29 cellular contexts compared by ENCODE assay signal in genomic region chr3:57933589-57933988, GRCh38.
"Had no signal": no experiment of that assay in that cellular context is flagged by ENCODE, and none has a peak within 500 bp of the region (broad histone marks: within the 10 kb centered on the region; RNA-seq: fewer than 3 reads in every experiment).

No MANE protein-coding gene starts in this region.

- H3K36me3 ChIP-seq: breast epithelium had no signal

- H3K27me3 ChIP-seq: breast epithelium, MG63 had no signal

- H3K4me1 Mint-ChIP-seq: activated CD4-positive, alpha-beta memory T cell treated with anti-CD3 and anti-CD28 coated beads, Interleukin-2, amount 10 ng/mL, durations not matched to agents 7 days and 5 days; activated CD4-positive, alpha-beta T cell treated with anti-CD3 and anti-CD28 coated beads for 36 hours; activated naive CD4-positive, alpha-beta T cell treated with anti-CD3 and anti-CD28 coated beads, Interleukin-2, amount 10 ng/mL, durations not matched to agents 7 days and 5 days; activated naive CD8-positive, alpha-beta T cell treated with anti-CD3 and anti-CD28 coated beads for 36 hours had no signal

- H3K4me3 Mint-ChIP-seq: activated CD4-positive, alpha-beta memory T cell treated with anti-CD3 and anti-CD28 coated beads, Interleukin-2, amount 10 ng/mL, durations not matched to agents 7 days and 5 days; activated CD4-positive, alpha-beta T cell treated with anti-CD3 and anti-CD28 coated beads for 36 hours; activated naive CD4-positive, alpha-beta T cell treated with anti-CD3 and anti-CD28 coated beads, Interleukin-2, amount 10 ng/mL, durations not matched to agents 7 days and 5 days; activated naive CD8-positive, alpha-beta T cell treated with anti-CD3 and anti-CD28 coated beads for 36 hours had no signal

- H3K27ac Mint-ChIP-seq: activated CD4-positive, alpha-beta memory T cell treated with anti-CD3 and anti-CD28 coated beads, Interleukin-2, amount 10 ng/mL, durations not matched to agents 7 days and 5 days; activated CD4-positive, alpha-beta T cell treated with anti-CD3 and anti-CD28 coated beads for 36 hours; activated naive CD4-positive, alpha-beta T cell treated with anti-CD3 and anti-CD28 coated beads, Interleukin-2, amount 10 ng/mL, durations not matched to agents 7 days and 5 days; activated naive CD8-positive, alpha-beta T cell treated with anti-CD3 and anti-CD28 coated beads for 36 hours; activated T-helper 2 cell treated with anti-CD3 and anti-CD28 coated beads, Interferon-gamma antibody, Interleukin-2, Interleukin-4, amounts not matched to agents 10 μg/mL and 5 μg/mL and 100 μg/mL, durations not matched to agents 14 hours and 24 hours and 36 hours had no signal

- H3K9me3 ChIP-seq: breast epithelium, MG63 had no signal

- ATAC-seq: activated CD4-positive, alpha-beta T cell treated with anti-CD3 and anti-CD28 coated beads for 36 hours; Right ventricle myocardium inferior had no signal

- H3K27me3 Mint-ChIP-seq: activated CD4-positive, alpha-beta memory T cell treated with anti-CD3 and anti-CD28 coated beads, Interleukin-2, amount 10 ng/mL, durations not matched to agents 7 days and 5 days; activated CD4-positive, alpha-beta T cell treated with anti-CD3 and anti-CD28 coated beads for 36 hours; activated naive CD4-positive, alpha-beta T cell treated with anti-CD3 and anti-CD28 coated beads, Interleukin-2, amount 10 ng/mL, durations not matched to agents 7 days and 5 days; activated naive CD8-positive, alpha-beta T cell treated with anti-CD3 and anti-CD28 coated beads for 36 hours had no signal

- H3K4me1 ChIP-seq: breast epithelium had no signal

- H3K9me3 Mint-ChIP-seq: activated CD4-positive, alpha-beta memory T cell treated with anti-CD3 and anti-CD28 coated beads, Interleukin-2, amount 10 ng/mL, durations not matched to agents 7 days and 5 days; activated naive CD4-positive, alpha-beta T cell treated with anti-CD3 and anti-CD28 coated beads, Interleukin-2, amount 10 ng/mL, durations not matched to agents 7 days and 5 days; activated naive CD8-positive, alpha-beta T cell treated with anti-CD3 and anti-CD28 coated beads for 36 hours; activated T-helper 2 cell treated with anti-CD3 and anti-CD28 coated beads, Interferon-gamma antibody, Interleukin-2, Interleukin-4, amounts not matched to agents 10 μg/mL and 5 μg/mL and 100 μg/mL, durations not matched to agents 14 hours and 24 hours and 36 hours had no signal

- DNase-seq: activated CD4-positive, alpha-beta memory T cell treated with anti-CD3 and anti-CD28 coated beads, Interleukin-2, amount 10 ng/mL, durations not matched to agents 7 days and 5 days; activated CD4-positive, alpha-beta T cell treated with anti-CD3 and anti-CD28 coated beads for 36 hours; activated CD4-positive, alpha-beta T cell treated with anti-CD3 and anti-CD28 coated beads, Interleukin-2, amount 50 U/mL, for 1 hour; activated gamma-delta T cell treated with Interleukin-2 at 50 U/mL for 16 hours; activated naive CD4-positive, alpha-beta T cell treated with anti-CD3 and anti-CD28 coated beads, Interleukin-2, amount 10 ng/mL, durations not matched to agents 7 days and 5 days; activated naive CD8-positive, alpha-beta T cell treated with anti-CD3 and anti-CD28 coated beads for 36 hours; activated T-cell treated with anti-CD3 and anti-CD28 coated beads for 4 hours; activated T-cell treated with anti-CD3 and anti-CD28 coated beads, Interleukin-2, amount 50 U/mL, for 48 hours; anterior cingulate cortex; caudate nucleus; MG63; MV-4-11; NCI-H1092 treated with DMSO at 0.1 percent for 48 hours; NCI-H1417 treated with DMSO at 0.1 percent for 48 hours; NCI-H1694; NCI-H2029; NCI-H2107; NCI-H2171 treated with DMSO at 0.1 percent for 48 hours; NCI-H345; NCI-H510A; NCI-H526 treated with DMSO at 0.1 percent for 48 hours; NCI-H82; RPMI8226; T-helper 1 cell had no signal

- H3K4me3 ChIP-seq: breast epithelium, MG63, SK-N-MC had no signal

- H3K27ac ChIP-seq: breast epithelium, SK-N-MC, VCaP had no signal
